Comparison of ENCODE assay signal across 8 cellular contexts in the genomic region with DNA sequence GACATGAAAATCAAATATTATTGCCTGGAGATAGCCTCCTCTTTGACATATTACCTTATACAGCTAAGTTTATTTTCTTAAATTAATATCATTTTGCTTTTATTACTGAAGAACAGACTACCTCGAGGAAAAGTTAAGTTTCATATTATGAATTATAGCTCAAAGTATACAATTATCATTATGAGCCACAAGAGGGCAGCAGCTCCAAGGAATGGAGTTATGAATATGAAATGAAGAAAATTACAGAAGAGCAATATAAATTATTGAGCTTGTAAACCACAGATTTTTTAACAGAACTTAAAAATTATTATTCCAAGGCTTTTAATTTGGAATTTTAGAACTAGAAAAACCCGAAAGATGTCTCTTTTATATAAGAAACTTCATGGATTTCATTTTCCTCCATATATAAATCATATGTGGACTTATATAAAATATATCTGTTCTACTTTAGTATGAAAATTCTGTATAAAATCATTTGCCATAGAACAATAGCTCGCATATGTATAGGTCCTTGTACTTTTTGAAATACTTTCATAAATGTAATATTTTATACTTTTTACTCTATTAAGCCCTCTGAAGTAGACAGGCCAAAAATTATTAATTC. TPM values are rescaled to one million over a fixed set of nuclear protein-coding genes. Genes with fewer than 3 reads are reported as not detected.
DNase-seq lines count a peak whose midpoint lies in the region; ATAC-seq, FAIRE-seq and TF ChIP-seq lines count a peak whose summit lies in the region.

No MANE protein-coding gene starts in this region.

- no peaks in the 10 kb centered on the region for H3K27me3 ChIP-seq in colonic mucosa

- peak; percentile 91 for TF ChIP-seq CTCF in RWPE1 (conservative IDR thresholded peaks at IDR 0.05; ENCODE audit: low read depth)
- TF ChIP-seq CTCF in colonic mucosa (IDR thresholded peaks at IDR 0.05): peak; percentile 63

- peak; percentile 74 for ATAC-seq in GM18907 (IDR thresholded peaks at IDR 0.05; ENCODE audit: unreplicated experiment)

- H3K4me3 ChIP-seq in colonic mucosa: no peak overlapping the region

- no peak for FAIRE-seq in HTR-8/SVneo (lab: Jason Lieb, UNC)

- intact Hi-C loops in colonic mucosa (cut with DNase I): loop anchor here (5.0 to 10.0 kb wide), 2 partner anchors 43 to 371 kb away; no protein-coding TSS in a partner anchor

- no peaks in the 10 kb centered on the region for H3K9me3 ChIP-seq in colonic mucosa

- H3K4me1 ChIP-seq in colonic mucosa: no peaks in the 10 kb centered on the region

- no peak overlapping the region for H3K9ac ChIP-seq in colonic mucosa (ENCODE audit: low read depth in 2 of 2, low read length in 2 of 2)

- POLR2A ChIA-PET in RWPE1 (lab: Yijun Ruan, JAX; ENCODE audit: low non-redundant PET): no interaction called here

- CTCF ChIA-PET in RWPE1 (lab: Yijun Ruan, JAX): interaction anchor here (0.6 to 1.8 kb wide), 14 partner anchors 8 to 496 kb away, joined by 3 to 8 read pairs (median 4); a partner anchor contains a TSS

- H3K36me3 ChIP-seq in colonic mucosa: no peaks in the 10 kb centered on the region

- H3K27ac ChIP-seq in RWPE1 (no peak overlapping the region), colonic mucosa (no peak overlapping the region)

- DNase-seq in D341Med (ENCODE audit: low spot score) (peak; percentile 31), HTR-8/SVneo (ENCODE audit: insufficient read length, low spot score) (peak; percentile 7), RWPE1 (ENCODE audit: low spot score) (peak; percentile 21), colonic mucosa (peak; percentile 31), mucosa of gallbladder (ENCODE audit: low spot score) (peak; percentile 23), GM19238 (ENCODE audit: insufficient read length, low spot score) (no peak), NCI-H187 treated with DMSO at 0.1 percent for 48 hours (lab: John Stamatoyannopoulos, UW) (no peak)

RNA-seq across cellular contexts. Expression of a gene that starts 40.1 kb away (rescaled TPM):
- total RNA-seq in colonic mucosa: under 1 TPM in 1 of 2 donors, not detected in 1; 0.16 TPM
- 2.9 TPM for total RNA-seq in mucosa of gallbladder

Comparison
In these comparisons a context has a peak if more than half of its experiments do, and no peak if none do; other contexts are left out.
1. DNase-seq: peak in D341Med (single experiment), HTR-8/SVneo (single experiment), RWPE1 (single experiment), colonic mucosa (single experiment) and mucosa of gallbladder (single experiment); none in GM19238 (single experiment) and NCI-H187 treated with DMSO at 0.1 percent for 48 hours (single experiment).